Comparison of ENCODE assay signal across 16 cellular contexts in the genomic region with DNA sequence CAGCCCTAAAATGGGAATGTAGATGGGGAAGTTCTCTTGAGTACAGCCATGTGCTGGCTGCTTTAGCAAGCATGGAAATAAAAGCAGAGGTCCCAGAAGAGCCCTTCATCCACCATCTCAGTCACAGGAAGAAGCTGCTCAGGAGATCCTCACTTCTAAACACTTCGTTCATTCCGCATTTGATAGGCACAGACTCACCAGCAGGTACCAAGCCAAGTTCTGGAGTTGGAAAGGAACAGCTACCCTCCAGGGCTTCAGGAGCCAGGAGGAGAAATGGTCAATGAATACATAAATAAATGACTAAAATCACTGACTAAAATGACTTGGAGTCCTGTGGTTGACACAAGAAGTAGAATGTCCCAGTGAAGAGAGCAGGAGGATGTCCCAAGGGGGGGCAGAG.
"Had no signal": no experiment of that assay in that cellular context is flagged by ENCODE, and none has a peak within 500 bp of the region (broad histone marks: within the 10 kb centered on the region; RNA-seq: fewer than 3 reads in every experiment).

No MANE protein-coding gene starts in this region.

- FAIRE-seq: kidney, small intestine had no signal

- H2AFZ ChIP-seq: hepatocyte, parathyroid adenoma had no signal

- H3K27ac ChIP-seq: hepatocyte, parathyroid adenoma, tibial nerve, vagina had no signal

- ATAC-seq: effector memory CD8-positive, alpha-beta T cell; stimulated activated memory B cell treated with anti-CD40 and anti-IgM and Interleukin-4, amounts not matched to agents 10 μg/mL and 1 μg/mL and 100 μg/mL, for 72 hours had no signal

- H3K4me1 ChIP-seq: parathyroid adenoma, tibial nerve had no signal

- H3K4me1 Mint-ChIP-seq: activated B cell treated with CpG ODN at 0.5 μM for 24 hours; central memory CD8-positive, alpha-beta T cell; stimulated activated memory B cell treated with anti-CD40 and anti-IgM and Interleukin-4, amounts not matched to agents 10 μg/mL and 1 μg/mL and 100 μg/mL, for 72 hours had no signal

- DNase-seq: activated B cell treated with CpG ODN at 0.5 μM for 24 hours; activated CD4-positive, alpha-beta T cell treated with anti-CD3 and anti-CD28 coated beads, Interleukin-2, amount 50 U/mL, for 1 hour; activated effector memory CD4-positive, alpha-beta T cell treated with Interleukin-2 at 50 U/mL for 16 hours; activated T-cell treated with anti-CD3 and anti-CD28 coated beads for 4 hours; adrenal gland; effector memory CD8-positive, alpha-beta T cell; kidney; left ventricle myocardium superior; mesenchymal stem cell; small intestine had no signal

- H3K4me3 Mint-ChIP-seq: activated B cell treated with CpG ODN at 0.5 μM for 24 hours; central memory CD8-positive, alpha-beta T cell; effector memory CD8-positive, alpha-beta T cell; stimulated activated memory B cell treated with anti-CD40 and anti-IgM and Interleukin-4, amounts not matched to agents 10 μg/mL and 1 μg/mL and 100 μg/mL, for 72 hours had no signal

- H3K27me3 Mint-ChIP-seq: activated B cell treated with CpG ODN at 0.5 μM for 24 hours; central memory CD8-positive, alpha-beta T cell; effector memory CD8-positive, alpha-beta T cell; stimulated activated memory B cell treated with anti-CD40 and anti-IgM and Interleukin-4, amounts not matched to agents 10 μg/mL and 1 μg/mL and 100 μg/mL, for 72 hours had no signal

- H3K9me3 Mint-ChIP-seq: activated B cell treated with CpG ODN at 0.5 μM for 24 hours; central memory CD8-positive, alpha-beta T cell; effector memory CD8-positive, alpha-beta T cell; stimulated activated memory B cell treated with anti-CD40 and anti-IgM and Interleukin-4, amounts not matched to agents 10 μg/mL and 1 μg/mL and 100 μg/mL, for 72 hours had no signal

- H3K9ac ChIP-seq: parathyroid adenoma had no signal

- H3K27ac Mint-ChIP-seq: activated B cell treated with CpG ODN at 0.5 μM for 24 hours; stimulated activated memory B cell treated with anti-CD40 and anti-IgM and Interleukin-4, amounts not matched to agents 10 μg/mL and 1 μg/mL and 100 μg/mL, for 72 hours had no signal

- H3K4me2 ChIP-seq: hepatocyte had no signal

- H3K79me2 ChIP-seq: parathyroid adenoma had no signal

- H3K4me3 ChIP-seq: adrenal gland, hepatocyte, tibial nerve, vagina had no signal

- H3K9me3 ChIP-seq: adrenal gland, tibial nerve, vagina had no signal

- H3K27me3 ChIP-seq: adrenal gland, hepatocyte, tibial nerve, vagina had no signal
